In the genomic region with DNA sequence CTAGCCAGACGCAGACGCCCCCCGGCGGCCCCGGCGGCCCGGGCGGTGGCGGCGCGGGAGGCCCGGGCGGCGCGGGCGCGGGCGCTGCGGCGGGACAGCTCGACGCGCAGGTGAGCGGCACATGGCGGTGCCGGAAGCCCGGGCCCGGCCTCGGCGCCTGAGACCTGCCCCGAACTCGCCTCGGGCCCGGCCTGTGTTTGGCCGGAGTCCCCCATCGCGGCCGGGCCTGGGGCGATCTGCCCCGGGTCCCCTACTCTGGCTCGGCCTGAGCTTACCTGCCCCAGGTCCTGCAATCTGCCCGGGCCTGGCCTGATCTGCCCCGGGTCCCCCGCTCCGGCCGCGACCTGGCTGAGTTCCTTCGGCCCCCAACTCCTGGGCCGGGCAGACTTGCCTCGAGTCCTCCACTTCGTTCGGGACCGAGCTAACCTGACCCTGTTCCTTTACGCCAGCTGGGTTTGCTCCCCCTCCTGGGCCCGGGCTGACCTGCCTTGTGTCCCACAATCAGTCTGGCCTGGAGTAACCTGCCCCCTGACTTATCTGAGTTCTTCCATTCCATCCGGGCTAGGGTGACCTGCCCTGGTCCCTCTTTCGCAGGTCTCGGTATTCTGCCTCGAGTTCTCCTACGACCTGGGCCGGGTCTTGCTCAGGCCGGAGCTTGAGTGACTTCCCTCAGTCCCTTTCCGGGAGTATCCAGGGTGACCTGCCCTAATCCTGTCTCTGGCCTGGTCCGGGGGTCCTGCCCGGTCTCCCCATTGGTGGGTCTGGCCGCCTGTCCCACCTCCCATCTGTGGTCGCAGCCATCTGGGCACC, we compare ENCODE assay signal across 1 cellular context.
TF ChIP-seq lines count a peak whose summit lies in the region.

No MANE protein-coding gene starts in this region.

TF ChIP-seq in HEK293, 187 proteins besides CTCF, POLR2A, EP300 and RAD21 (continued from another document and continues in another):
- TF ChIP-seq ZNF175 (tag by site-specific recombination; IDR thresholded peaks at IDR 0.05) (no peak), ZBTB8A (tag by site-specific recombination; IDR thresholded peaks at IDR 0.05) (no peak), ZNF433 (tag by site-specific recombination; IDR thresholded peaks at IDR 0.05; ENCODE audit: low read depth) (no peak), ZNF777 (tag by site-specific recombination; IDR thresholded peaks at IDR 0.05; ENCODE audit: borderline replicate concordance) (no peak), ZNF335 (tag by site-specific recombination; conservative IDR thresholded peaks at IDR 0.05) (peak; percentile 28; the same call in 1 of the 2 replicates), ZNF239 (tag by site-specific recombination; IDR thresholded peaks at IDR 0.05) (no peak), ZNF426 (tag by site-specific recombination; IDR thresholded peaks at IDR 0.05) (no peak), ZBTB20 (tag by site-specific recombination; IDR thresholded peaks at IDR 0.05) (0 out of 2 replicates have a peak, but pooled peaks have one; percentile 18), ZNF600 (tag by site-specific recombination; IDR thresholded peaks at IDR 0.05) (no peak), ZBTB17 (tag by site-specific recombination; IDR thresholded peaks at IDR 0.05) (peak; percentile 36; the same call in 1 of the 2 replicates), ZNF23 (tag by site-specific recombination; IDR thresholded peaks at IDR 0.05; ENCODE audit: borderline replicate concordance) (no peak), ZNF274 (IDR thresholded peaks at IDR 0.05; ENCODE audit: low read length) (no peak), ZNF274 (tag by site-specific recombination; IDR thresholded peaks at IDR 0.05; ENCODE audit: borderline replicate concordance) (no peak), ZNF544 (tag by site-specific recombination; IDR thresholded peaks at IDR 0.05) (no peak), TRIM28 (IDR thresholded peaks at IDR 0.05; ENCODE audit: borderline replicate concordance, low read length) (no peak), ZFP3 (tag by site-specific recombination; IDR thresholded peaks at IDR 0.05; ENCODE audit: low read depth) (no peak), PRDM1 (tag by site-specific recombination; IDR thresholded peaks at IDR 0.05) (no peak), OVOL3 (tag by site-specific recombination; IDR thresholded peaks at IDR 0.05) (no peak), ZNF658 (tag by site-specific recombination; IDR thresholded peaks at IDR 0.05) (no peak), ZNF670 (tag by site-specific recombination; IDR thresholded peaks at IDR 0.05; ENCODE audit: low read depth) (no peak), ZNF292 (tag by site-specific recombination; IDR thresholded peaks at IDR 0.05; ENCODE audit: borderline replicate concordance, low read depth) (no peak)
- TF ChIP-seq, protein P1, sequence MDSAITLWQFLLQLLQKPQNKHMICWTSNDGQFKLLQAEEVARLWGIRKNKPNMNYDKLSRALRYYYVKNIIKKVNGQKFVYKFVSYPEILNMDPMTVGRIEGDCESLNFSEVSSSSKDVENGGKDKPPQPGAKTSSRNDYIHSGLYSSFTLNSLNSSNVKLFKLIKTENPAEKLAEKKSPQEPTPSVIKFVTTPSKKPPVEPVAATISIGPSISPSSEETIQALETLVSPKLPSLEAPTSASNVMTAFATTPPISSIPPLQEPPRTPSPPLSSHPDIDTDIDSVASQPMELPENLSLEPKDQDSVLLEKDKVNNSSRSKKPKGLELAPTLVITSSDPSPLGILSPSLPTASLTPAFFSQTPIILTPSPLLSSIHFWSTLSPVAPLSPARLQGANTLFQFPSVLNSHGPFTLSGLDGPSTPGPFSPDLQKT (IDR thresholded peaks at IDR 0.05; ENCODE audit: borderline replicate concordance, low read depth, low read length), result no peak
- TF ChIP-seq, protein P2, sequence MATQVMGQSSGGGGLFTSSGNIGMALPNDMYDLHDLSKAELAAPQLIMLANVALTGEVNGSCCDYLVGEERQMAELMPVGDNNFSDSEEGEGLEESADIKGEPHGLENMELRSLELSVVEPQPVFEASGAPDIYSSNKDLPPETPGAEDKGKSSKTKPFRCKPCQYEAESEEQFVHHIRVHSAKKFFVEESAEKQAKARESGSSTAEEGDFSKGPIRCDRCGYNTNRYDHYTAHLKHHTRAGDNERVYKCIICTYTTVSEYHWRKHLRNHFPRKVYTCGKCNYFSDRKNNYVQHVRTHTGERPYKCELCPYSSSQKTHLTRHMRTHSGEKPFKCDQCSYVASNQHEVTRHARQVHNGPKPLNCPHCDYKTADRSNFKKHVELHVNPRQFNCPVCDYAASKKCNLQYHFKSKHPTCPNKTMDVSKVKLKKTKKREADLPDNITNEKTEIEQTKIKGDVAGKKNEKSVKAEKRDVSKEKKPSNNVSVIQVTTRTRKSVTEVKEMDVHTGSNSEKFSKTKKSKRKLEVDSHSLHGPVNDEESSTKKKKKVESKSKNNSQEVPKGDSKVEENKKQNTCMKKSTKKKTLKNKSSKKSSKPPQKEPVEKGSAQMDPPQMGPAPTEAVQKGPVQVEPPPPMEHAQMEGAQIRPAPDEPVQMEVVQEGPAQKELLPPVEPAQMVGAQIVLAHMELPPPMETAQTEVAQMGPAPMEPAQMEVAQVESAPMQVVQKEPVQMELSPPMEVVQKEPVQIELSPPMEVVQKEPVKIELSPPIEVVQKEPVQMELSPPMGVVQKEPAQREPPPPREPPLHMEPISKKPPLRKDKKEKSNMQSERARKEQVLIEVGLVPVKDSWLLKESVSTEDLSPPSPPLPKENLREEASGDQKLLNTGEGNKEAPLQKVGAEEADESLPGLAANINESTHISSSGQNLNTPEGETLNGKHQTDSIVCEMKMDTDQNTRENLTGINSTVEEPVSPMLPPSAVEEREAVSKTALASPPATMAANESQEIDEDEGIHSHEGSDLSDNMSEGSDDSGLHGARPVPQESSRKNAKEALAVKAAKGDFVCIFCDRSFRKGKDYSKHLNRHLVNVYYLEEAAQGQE (tag by site-specific recombination; IDR thresholded peaks at IDR 0.05), result no peak
- TF ChIP-seq, protein P3, sequence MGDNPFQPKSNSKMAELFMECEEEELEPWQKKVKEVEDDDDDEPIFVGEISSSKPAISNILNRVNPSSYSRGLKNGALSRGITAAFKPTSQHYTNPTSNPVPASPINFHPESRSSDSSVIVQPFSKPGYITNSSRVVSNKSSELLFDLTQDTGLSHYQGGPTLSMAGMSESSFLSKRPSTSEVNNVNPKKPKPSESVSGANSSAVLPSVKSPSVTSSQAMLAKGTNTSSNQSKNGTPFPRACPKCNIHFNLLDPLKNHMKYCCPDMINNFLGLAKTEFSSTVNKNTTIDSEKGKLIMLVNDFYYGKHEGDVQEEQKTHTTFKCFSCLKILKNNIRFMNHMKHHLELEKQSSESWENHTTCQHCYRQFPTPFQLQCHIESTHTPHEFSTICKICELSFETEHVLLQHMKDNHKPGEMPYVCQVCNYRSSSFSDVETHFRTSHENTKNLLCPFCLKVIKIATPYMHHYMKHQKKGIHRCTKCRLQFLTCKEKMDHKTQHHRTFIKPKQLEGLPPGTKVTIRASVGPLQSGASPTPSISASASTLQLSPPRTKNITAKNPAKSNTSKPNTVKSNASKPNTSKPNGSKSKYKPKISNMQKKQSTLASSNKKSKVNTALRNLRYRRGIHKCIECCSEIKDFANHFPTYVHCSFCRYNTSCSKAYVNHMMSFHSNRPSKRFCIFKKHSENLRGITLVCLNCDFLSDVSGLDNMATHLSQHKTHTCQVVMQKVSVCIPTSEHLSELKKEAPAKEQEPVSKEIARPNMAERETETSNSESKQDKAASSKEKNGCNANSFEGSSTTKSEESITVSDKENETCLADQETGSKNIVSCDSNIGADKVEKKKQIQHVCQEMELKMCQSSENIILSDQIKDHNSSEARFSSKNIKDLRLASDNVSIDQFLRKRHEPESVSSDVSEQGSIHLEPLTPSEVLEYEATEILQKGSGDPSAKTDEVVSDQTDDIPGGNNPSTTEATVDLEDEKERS (tag by site-specific recombination; IDR thresholded peaks at IDR 0.05), result no peak
- TF ChIP-seq, protein P4, sequence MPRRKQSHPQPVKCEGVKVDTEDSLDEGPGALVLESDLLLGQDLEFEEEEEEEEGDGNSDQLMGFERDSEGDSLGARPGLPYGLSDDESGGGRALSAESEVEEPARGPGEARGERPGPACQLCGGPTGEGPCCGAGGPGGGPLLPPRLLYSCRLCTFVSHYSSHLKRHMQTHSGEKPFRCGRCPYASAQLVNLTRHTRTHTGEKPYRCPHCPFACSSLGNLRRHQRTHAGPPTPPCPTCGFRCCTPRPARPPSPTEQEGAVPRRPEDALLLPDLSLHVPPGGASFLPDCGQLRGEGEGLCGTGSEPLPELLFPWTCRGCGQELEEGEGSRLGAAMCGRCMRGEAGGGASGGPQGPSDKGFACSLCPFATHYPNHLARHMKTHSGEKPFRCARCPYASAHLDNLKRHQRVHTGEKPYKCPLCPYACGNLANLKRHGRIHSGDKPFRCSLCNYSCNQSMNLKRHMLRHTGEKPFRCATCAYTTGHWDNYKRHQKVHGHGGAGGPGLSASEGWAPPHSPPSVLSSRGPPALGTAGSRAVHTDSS (tag by site-specific recombination; IDR thresholded peaks at IDR 0.05), result no peak
- TF ChIP-seq, protein P5, sequence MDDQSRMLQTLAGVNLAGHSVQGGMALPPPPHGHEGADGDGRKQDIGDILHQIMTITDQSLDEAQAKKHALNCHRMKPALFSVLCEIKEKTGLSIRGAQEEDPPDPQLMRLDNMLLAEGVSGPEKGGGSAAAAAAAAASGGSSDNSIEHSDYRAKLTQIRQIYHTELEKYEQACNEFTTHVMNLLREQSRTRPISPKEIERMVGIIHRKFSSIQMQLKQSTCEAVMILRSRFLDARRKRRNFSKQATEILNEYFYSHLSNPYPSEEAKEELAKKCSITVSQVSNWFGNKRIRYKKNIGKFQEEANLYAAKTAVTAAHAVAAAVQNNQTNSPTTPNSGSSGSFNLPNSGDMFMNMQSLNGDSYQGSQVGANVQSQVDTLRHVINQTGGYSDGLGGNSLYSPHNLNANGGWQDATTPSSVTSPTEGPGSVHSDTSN (CRISPR knock-in tag; IDR thresholded peaks at IDR 0.05), result 0 out of 2 replicates have a peak, but pooled peaks have one; percentile 51
- TF ChIP-seq, protein P6, sequence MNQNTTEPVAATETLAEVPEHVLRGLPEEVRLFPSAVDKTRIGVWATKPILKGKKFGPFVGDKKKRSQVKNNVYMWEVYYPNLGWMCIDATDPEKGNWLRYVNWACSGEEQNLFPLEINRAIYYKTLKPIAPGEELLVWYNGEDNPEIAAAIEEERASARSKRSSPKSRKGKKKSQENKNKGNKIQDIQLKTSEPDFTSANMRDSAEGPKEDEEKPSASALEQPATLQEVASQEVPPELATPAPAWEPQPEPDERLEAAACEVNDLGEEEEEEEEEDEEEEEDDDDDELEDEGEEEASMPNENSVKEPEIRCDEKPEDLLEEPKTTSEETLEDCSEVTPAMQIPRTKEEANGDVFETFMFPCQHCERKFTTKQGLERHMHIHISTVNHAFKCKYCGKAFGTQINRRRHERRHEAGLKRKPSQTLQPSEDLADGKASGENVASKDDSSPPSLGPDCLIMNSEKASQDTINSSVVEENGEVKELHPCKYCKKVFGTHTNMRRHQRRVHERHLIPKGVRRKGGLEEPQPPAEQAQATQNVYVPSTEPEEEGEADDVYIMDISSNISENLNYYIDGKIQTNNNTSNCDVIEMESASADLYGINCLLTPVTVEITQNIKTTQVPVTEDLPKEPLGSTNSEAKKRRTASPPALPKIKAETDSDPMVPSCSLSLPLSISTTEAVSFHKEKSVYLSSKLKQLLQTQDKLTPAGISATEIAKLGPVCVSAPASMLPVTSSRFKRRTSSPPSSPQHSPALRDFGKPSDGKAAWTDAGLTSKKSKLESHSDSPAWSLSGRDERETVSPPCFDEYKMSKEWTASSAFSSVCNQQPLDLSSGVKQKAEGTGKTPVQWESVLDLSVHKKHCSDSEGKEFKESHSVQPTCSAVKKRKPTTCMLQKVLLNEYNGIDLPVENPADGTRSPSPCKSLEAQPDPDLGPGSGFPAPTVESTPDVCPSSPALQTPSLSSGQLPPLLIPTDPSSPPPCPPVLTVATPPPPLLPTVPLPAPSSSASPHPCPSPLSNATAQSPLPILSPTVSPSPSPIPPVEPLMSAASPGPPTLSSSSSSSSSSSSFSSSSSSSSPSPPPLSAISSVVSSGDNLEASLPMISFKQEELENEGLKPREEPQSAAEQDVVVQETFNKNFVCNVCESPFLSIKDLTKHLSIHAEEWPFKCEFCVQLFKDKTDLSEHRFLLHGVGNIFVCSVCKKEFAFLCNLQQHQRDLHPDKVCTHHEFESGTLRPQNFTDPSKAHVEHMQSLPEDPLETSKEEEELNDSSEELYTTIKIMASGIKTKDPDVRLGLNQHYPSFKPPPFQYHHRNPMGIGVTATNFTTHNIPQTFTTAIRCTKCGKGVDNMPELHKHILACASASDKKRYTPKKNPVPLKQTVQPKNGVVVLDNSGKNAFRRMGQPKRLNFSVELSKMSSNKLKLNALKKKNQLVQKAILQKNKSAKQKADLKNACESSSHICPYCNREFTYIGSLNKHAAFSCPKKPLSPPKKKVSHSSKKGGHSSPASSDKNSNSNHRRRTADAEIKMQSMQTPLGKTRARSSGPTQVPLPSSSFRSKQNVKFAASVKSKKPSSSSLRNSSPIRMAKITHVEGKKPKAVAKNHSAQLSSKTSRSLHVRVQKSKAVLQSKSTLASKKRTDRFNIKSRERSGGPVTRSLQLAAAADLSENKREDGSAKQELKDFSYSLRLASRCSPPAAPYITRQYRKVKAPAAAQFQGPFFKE (tag by site-specific recombination; IDR thresholded peaks at IDR 0.05; ENCODE audit: borderline replicate concordance), result no peak
- TF ChIP-seq, protein P7, sequence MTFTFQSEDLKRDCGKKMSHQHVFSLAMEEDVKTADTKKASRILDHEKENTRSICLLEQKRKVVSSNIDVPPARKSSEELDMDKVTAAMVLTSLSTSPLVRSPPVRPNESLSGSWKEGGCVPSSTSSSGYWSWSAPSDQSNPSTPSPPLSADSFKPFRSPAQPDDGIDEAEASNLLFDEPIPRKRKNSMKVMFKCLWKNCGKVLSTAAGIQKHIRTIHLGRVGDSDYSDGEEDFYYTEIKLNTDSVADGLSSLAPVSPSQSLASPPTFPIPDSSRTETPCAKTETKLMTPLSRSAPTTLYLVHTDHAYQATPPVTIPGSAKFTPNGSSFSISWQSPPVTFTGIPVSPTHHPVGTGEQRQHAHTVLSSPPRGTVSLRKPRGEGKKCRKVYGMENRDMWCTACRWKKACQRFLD (tag by site-specific recombination; IDR thresholded peaks at IDR 0.05), result no peak
- TF ChIP-seq, protein P8, sequence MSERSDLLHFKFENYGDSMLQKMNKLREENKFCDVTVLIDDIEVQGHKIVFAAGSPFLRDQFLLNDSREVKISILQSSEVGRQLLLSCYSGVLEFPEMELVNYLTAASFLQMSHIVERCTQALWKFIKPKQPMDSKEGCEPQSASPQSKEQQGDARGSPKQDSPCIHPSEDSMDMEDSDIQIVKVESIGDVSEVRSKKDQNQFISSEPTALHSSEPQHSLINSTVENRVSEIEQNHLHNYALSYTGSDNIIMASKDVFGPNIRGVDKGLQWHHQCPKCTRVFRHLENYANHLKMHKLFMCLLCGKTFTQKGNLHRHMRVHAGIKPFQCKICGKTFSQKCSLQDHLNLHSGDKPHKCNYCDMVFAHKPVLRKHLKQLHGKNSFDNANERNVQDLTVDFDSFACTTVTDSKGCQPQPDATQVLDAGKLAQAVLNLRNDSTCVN (tag by site-specific recombination; optimal IDR thresholded peaks at IDR 0.05), result peak; percentile 24
- TF ChIP-seq, protein P9, sequence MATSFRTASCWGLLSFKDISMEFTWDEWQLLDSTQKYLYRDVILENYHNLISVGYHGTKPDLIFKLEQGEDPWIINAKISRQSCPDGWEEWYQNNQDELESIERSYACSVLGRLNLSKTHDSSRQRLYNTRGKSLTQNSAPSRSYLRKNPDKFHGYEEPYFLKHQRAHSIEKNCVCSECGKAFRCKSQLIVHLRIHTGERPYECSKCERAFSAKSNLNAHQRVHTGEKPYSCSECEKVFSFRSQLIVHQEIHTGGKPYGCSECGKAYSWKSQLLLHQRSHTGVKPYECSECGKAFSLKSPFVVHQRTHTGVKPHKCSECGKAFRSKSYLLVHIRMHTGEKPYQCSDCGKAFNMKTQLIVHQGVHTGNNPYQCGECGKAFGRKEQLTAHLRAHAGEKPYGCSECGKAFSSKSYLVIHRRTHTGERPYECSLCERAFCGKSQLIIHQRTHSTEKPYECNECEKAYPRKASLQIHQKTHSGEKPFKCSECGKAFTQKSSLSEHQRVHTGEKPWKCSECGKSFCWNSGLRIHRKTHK (tag by site-specific recombination; IDR thresholded peaks at IDR 0.05), result no peak
